8 cellular contexts compared by ENCODE assay signal in genomic region chr16:67892899-67893790, GRCh38. TPM values are rescaled to one million over a fixed set of nuclear protein-coding genes. Genes with fewer than 3 reads are reported as not detected.
DNase-seq lines count a peak whose midpoint lies in the region; TF ChIP-seq lines count a peak whose summit lies in the region.

PSKH1 (plus strand) TSS chr16:67893254; CDS start chr16:67908750, 15,496 bp downstream.

- no peaks in the 10 kb centered on the region for H3K27me3 ChIP-seq in H9 (ENCODE audit: insufficient read depth, low read length)
- no peaks in the 10 kb centered on the region for H3K27me3 ChIP-seq in MM.1S (replicated peaks; ENCODE audit: insufficient read depth, low read length)

- H2BK12ac ChIP-seq in H9 (ENCODE audit: insufficient read length, low read depth, low read length), result no peak within 1 kb of the TSS

- H3K56ac ChIP-seq in H9 (ENCODE audit: insufficient read length, low read depth, low read length), result no peak within 1 kb of the TSS

- H2AFZ ChIP-seq in H9 (ENCODE audit: low read length) (no peak within 1 kb of the TSS), MM.1S (ENCODE audit: low read length) (peak within 1 kb of the TSS; percentile 64)

- H3K27ac ChIP-seq in H9 (ENCODE audit: insufficient read length, low read depth, low read length), result no peak within 1 kb of the TSS
- peak within 1 kb of the TSS; percentile 57; the same call in 1 of the 2 replicates for H3K27ac ChIP-seq in MM.1S (ENCODE audit: low read length)

- H3K4me3 ChIP-seq in MM.1S (ENCODE audit: low read length), result peak within 1 kb of the TSS; percentile 94

- TF ChIP-seq CTCF in H9 (conservative IDR thresholded peaks at IDR 0.05), result no peak
- TF ChIP-seq CTCF in MM.1S (IDR thresholded peaks at IDR 0.05; ENCODE audit: low read length), result no peak
- no peak for TF ChIP-seq CTCF in nephron progenitor cell (IDR thresholded peaks at IDR 0.05)

- H3K9me3 ChIP-seq in H9 (ENCODE audit: control insufficient read depth, low read depth, low read length), result no peaks in the 10 kb centered on the region
- H3K9me3 ChIP-seq in MM.1S (replicated peaks; ENCODE audit: insufficient read depth, low read length), result no peaks in the 10 kb centered on the region

- H3K9me2 ChIP-seq in MM.1S (replicated peaks; ENCODE audit: insufficient read depth, low read length), result no peaks in the 10 kb centered on the region

- WGBS in H9 (ENCODE audit: extremely low coverage, insufficient read length, low lambda C conversion rate), result no CpG with 5 or more reads among the region's 93 CpGs

- H3K9me3 Mint-ChIP-seq in H9 (no peaks in the 10 kb centered on the region), nephron progenitor cell (no peaks in the 10 kb centered on the region)
- no peaks in the 10 kb centered on the region for H3K9me3 Mint-ChIP-seq in stimulated activated naive CD8-positive, alpha-beta T cell treated with anti-CD3 and anti-CD28 coated beads, Interleukin-15, Interleukin-2, amounts not matched to agents 100 ng/mL and 50 ng/mL, for 24 hours

- H2BK5ac ChIP-seq in H9 (ENCODE audit: insufficient read length, low read length), result no peak within 1 kb of the TSS

- no peak within 1 kb of the TSS for H2BK15ac ChIP-seq in H9 (ENCODE audit: low read depth, low read length)

- H3K36me3 ChIP-seq in MM.1S (replicated peaks; ENCODE audit: insufficient read depth, low read length), result no peaks in the 10 kb centered on the region

- H3K79me1 ChIP-seq in H9 (ENCODE audit: insufficient read depth, low read depth, low read length, poor library complexity, severe bottlenecking), result peaks cover 7% of the 10 kb centered on the region

- no peak within 1 kb of the TSS for H2BK120ac ChIP-seq in H9 (ENCODE audit: low read depth, low read length, poor library complexity, severe bottlenecking)

- H3K27ac Mint-ChIP-seq in H9, result peak within 1 kb of the TSS; percentile 95 to 98 (median 96); a peak in 6 of 7 replicates
- H3K27ac Mint-ChIP-seq in nephron progenitor cell, result peak within 1 kb of the TSS; percentile 99
- H3K27ac Mint-ChIP-seq in stimulated activated naive CD8-positive, alpha-beta T cell treated with anti-CD3 and anti-CD28 coated beads, Interleukin-15, Interleukin-2, amounts not matched to agents 100 ng/mL and 50 ng/mL, for 24 hours, result peak within 1 kb of the TSS; percentile 93

- H4K91ac ChIP-seq in H9 (ENCODE audit: insufficient read length, low read depth, low read length), result peak within 1 kb of the TSS; percentile 11

- peak within 1 kb of the TSS; percentile 59 for H3K18ac ChIP-seq in H9 (ENCODE audit: insufficient read length, low read depth, low read length)

- peaks cover 8% of the 10 kb centered on the region; the same call in 1 of the 2 replicates for H3K79me2 ChIP-seq in H9 (ENCODE audit: insufficient read depth, low read length)
- H3K79me2 ChIP-seq in MM.1S (ENCODE audit: low read length), result peaks cover 45% of the 10 kb centered on the region

- peaks cover 6% of the 10 kb centered on the region for H3K23me2 ChIP-seq in H9 (ENCODE audit: insufficient read length, low read depth, low read length, poor library complexity, severe bottlenecking)

- H3T11ph ChIP-seq in H9 (ENCODE audit: low read length), result no peak within 1 kb of the TSS

- no peaks in the 10 kb centered on the region for H3K27me3 Mint-ChIP-seq in H9 (ENCODE audit: low read depth)
- H3K27me3 Mint-ChIP-seq in nephron progenitor cell (ENCODE audit: low read depth, poor library complexity), result peaks cover 3% of the 10 kb centered on the region
- H3K27me3 Mint-ChIP-seq in stimulated activated naive CD8-positive, alpha-beta T cell treated with anti-CD3 and anti-CD28 coated beads, Interleukin-15, Interleukin-2, amounts not matched to agents 100 ng/mL and 50 ng/mL, for 24 hours, result no peaks in the 10 kb centered on the region

- no peak within 1 kb of the TSS for H4K8ac ChIP-seq in H9 (replicated peaks; ENCODE audit: insufficient read length, low read depth, low read length)

- H3K4me3 Mint-ChIP-seq in H9 (peak within 1 kb of the TSS; percentile 95 to 98), nephron progenitor cell (peak within 1 kb of the TSS; percentile 98)
- H3K4me3 Mint-ChIP-seq in stimulated activated naive CD8-positive, alpha-beta T cell treated with anti-CD3 and anti-CD28 coated beads, Interleukin-15, Interleukin-2, amounts not matched to agents 100 ng/mL and 50 ng/mL, for 24 hours, result peak within 1 kb of the TSS; percentile 97

- no peaks in the 10 kb centered on the region for H3F3A ChIP-seq in MM.1S (ENCODE audit: insufficient read depth, low read length)

- H4K5ac ChIP-seq in H9 (ENCODE audit: insufficient read length, low read depth, low read length), result no peak within 1 kb of the TSS

- H2BK20ac ChIP-seq in H9 (ENCODE audit: low read depth, low read length, poor library complexity, severe bottlenecking), result no peak within 1 kb of the TSS

- H3K36me3 Mint-ChIP-seq in H9 (ENCODE audit: insufficient read depth in 1 of 3, low read depth in 3 of 3) (no peaks in the 10 kb centered on the region), nephron progenitor cell (ENCODE audit: low read depth) (no peaks in the 10 kb centered on the region)
- no peaks in the 10 kb centered on the region for H3K36me3 Mint-ChIP-seq in stimulated activated naive CD8-positive, alpha-beta T cell treated with anti-CD3 and anti-CD28 coated beads, Interleukin-15, Interleukin-2, amounts not matched to agents 100 ng/mL and 50 ng/mL, for 24 hours (ENCODE audit: low read depth)

- H3K9ac ChIP-seq in H9 (ENCODE audit: extremely low read depth, insufficient read length, low read length) (peak within 1 kb of the TSS; percentile 89), MM.1S (ENCODE audit: low read length) (peak within 1 kb of the TSS; percentile 96)

- H3K4me2 ChIP-seq in H9 (ENCODE audit: insufficient read depth, insufficient read length, low read length), result peak within 1 kb of the TSS; percentile 75
- H3K4me2 ChIP-seq in MM.1S (ENCODE audit: low read depth, low read length), result peak within 1 kb of the TSS; percentile 82

- peaks cover 15 to 16% of the 10 kb centered on the region in 2 experiments for H3K4me1 Mint-ChIP-seq in H9
- peaks cover 36% of the 10 kb centered on the region for H3K4me1 Mint-ChIP-seq in nephron progenitor cell
- peaks cover 39% of the 10 kb centered on the region for H3K4me1 Mint-ChIP-seq in stimulated activated naive CD8-positive, alpha-beta T cell treated with anti-CD3 and anti-CD28 coated beads, Interleukin-15, Interleukin-2, amounts not matched to agents 100 ng/mL and 50 ng/mL, for 24 hours (ENCODE audit: low read depth)

- DNase-seq in ELF-1 (ENCODE audit: low read depth, low spot score) (peak; percentile 97), H9 (peak; percentile 98), MM.1S (peak; percentile 97), SHP77 treated with DMSO at 0.1 percent for 48 hours (lab: John Stamatoyannopoulos, UW) (peak; percentile 92), fibroblast of the conjunctiva (ENCODE audit: low read depth) (peak; percentile 92), nephron progenitor cell (peak; percentile 97)
- DNase-seq in activated effector memory CD4-positive, alpha-beta T cell treated with anti-CD3 and anti-CD28 coated beads, Interleukin-2, amount 50 U/mL, for 16 hours, result peak; percentile 98

- peak within 1 kb of the TSS; percentile 86 for H3K14ac ChIP-seq in H9 (ENCODE audit: insufficient read depth, low read length)

- H2AK5ac ChIP-seq in H9 (ENCODE audit: insufficient read length, low read length), result no peak within 1 kb of the TSS

- no peak within 1 kb of the TSS for H3K4ac ChIP-seq in H9 (ENCODE audit: low read depth, low read length)

- no peak within 1 kb of the TSS for H3K23ac ChIP-seq in H9 (ENCODE audit: insufficient read length, low read depth, low read length)

- H3K4me1 ChIP-seq in H9 (ENCODE audit: insufficient read depth, low read length) (no peaks in the 10 kb centered on the region), MM.1S (ENCODE audit: low read length) (0 out of 2 replicates have a peak, but pooled peaks cover 6% of the 10 kb centered on the region)

- no peaks in the 10 kb centered on the region for H4K20me1 ChIP-seq in H9 (ENCODE audit: control insufficient read depth, insufficient read depth, insufficient read length)
- no peaks in the 10 kb centered on the region for H4K20me1 ChIP-seq in MM.1S (ENCODE audit: insufficient read depth, low read length)

RNA-seq across cellular contexts. Expression of gene PSKH1, which starts in this region (rescaled TPM):
- 28.6 and 29.1 TPM in 2 replicates for total RNA-seq in H9 (2021)
